Comparison of ENCODE assay signal across 24 cellular contexts in the genomic region with DNA sequence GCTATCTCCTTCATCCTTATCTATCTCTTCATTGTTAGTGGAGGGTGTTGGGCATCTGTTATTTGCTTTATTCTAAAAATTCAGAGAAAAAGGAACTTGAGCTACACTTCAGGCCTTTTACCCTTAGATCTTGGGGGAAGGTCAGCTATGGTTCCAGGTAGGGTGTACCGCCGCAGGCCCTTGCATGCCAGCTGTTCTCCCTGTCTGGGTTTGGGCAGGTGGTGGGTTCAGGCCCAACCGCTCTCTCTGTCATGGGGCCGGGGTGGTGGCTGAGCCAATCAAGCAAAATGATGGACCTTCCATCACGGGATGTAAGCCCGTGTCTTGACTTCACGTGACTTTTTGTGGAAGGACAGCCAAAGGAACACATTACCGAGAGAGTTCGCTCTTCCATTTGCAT.
"Had no signal": no experiment of that assay in that cellular context is flagged by ENCODE, and none has a peak within 500 bp of the region (broad histone marks: within the 10 kb centered on the region; RNA-seq: fewer than 3 reads in every experiment).

No MANE protein-coding gene starts in this region.

- FAIRE-seq: colon, islet of Langerhans had no signal

- H3K27me3 Mint-ChIP-seq: activated naive CD8-positive, alpha-beta T cell treated with anti-CD3 and anti-CD28 coated beads, Interleukin-2, amount 10 ng/mL, durations not matched to agents 7 days and 5 days; activated T-helper 17 cell treated with anti-CD3 and anti-CD28 coated beads, Interleukin-2, amount 50 U/mL, for 72 hours; T-cell had no signal

- H3K4me3 Mint-ChIP-seq: activated naive CD8-positive, alpha-beta T cell treated with anti-CD3 and anti-CD28 coated beads, Interleukin-2, amount 10 ng/mL, durations not matched to agents 7 days and 5 days; activated T-helper 17 cell treated with anti-CD3 and anti-CD28 coated beads, Interleukin-2, amount 50 U/mL, for 72 hours; brain; nephron progenitor cell; T-cell had no signal

- ATAC-seq: activated T-helper 17 cell treated with anti-CD3 and anti-CD28 coated beads, Interleukin-2, amount 50 U/mL, for 72 hours; foreskin keratinocyte; left lung; T-cell had no signal

- DNase-seq: activated CD4-positive, alpha-beta T cell treated with anti-CD3 and anti-CD28 coated beads, Interleukin-2, amount 50 U/mL, for 1 hour; activated CD4-positive, CD25-positive, alpha-beta regulatory T cell treated with anti-CD3 and anti-CD28 coated beads, Interleukin-2, amount 50 U/mL, for 72 hours; activated naive CD4-positive, alpha-beta T cell; activated naive CD8-positive, alpha-beta T cell treated with anti-CD3 and anti-CD28 coated beads, Interleukin-2, amount 10 ng/mL, durations not matched to agents 7 days and 5 days; caudate nucleus; foreskin keratinocyte; left lung; mammary epithelial cell; midbrain; nephron progenitor cell; nucleus accumbens; posterior cingulate gyrus; SK-N-SH; stimulated activated CD4-positive, alpha-beta T cell treated with anti-CD3 and anti-CD28 coated beads, Interleukin-12 subunit alpha, Interleukin-12 subunit beta, amount 100 ng/mL, for 4 hours; stimulated activated CD4-positive, alpha-beta T cell treated with anti-CD3 and anti-CD28 coated beads, Interleukin-1b, Interleukin-23, amount 100 ng/mL, for 48 hours; stimulated activated CD8-positive, alpha-beta memory T cell treated with anti-CD3 and anti-CD28 coated beads, Interleukin-4, amount 100 ng/mL, for 48 hours; stimulated activated naive CD4-positive, alpha-beta T cell; T-cell; T1000 had no signal

- H3K27ac Mint-ChIP-seq: nephron progenitor cell, T-cell had no signal

- H3K36me3 Mint-ChIP-seq: activated naive CD8-positive, alpha-beta T cell treated with anti-CD3 and anti-CD28 coated beads, Interleukin-2, amount 10 ng/mL, durations not matched to agents 7 days and 5 days; brain had no signal

- H3K9me3 Mint-ChIP-seq: activated naive CD8-positive, alpha-beta T cell treated with anti-CD3 and anti-CD28 coated beads, Interleukin-2, amount 10 ng/mL, durations not matched to agents 7 days and 5 days; activated T-helper 17 cell treated with anti-CD3 and anti-CD28 coated beads, Interleukin-2, amount 50 U/mL, for 72 hours; brain; nephron progenitor cell; T-cell had no signal

- H3K9me3 ChIP-seq: left lung, SK-N-SH, tibial nerve had no signal
